Comparison of ENCODE assay signal across 20 cellular contexts in the genomic region with DNA sequence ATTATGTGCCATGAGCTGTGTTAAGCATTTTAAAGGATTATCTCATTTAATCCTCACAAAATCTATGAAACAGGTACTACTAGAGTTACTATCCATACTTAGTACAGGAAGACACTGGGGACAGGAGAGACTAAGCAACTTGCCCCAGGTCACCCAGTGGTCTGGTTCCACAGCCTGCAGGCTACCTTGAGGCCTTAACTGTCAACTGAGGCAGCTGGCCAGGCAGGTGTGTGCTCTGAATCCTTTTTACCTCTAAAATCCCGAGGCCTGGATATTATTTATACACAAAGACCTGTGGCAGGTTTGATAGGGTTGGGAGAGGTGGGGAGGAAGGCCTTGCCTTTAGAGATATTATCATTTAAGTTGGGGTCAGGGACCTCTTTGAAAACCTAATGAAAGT. TPM values are rescaled to one million over a fixed set of nuclear protein-coding genes. Genes with fewer than 3 reads are reported as not detected.
DNase-seq lines count a peak whose midpoint lies in the region; ATAC-seq lines count a peak whose summit lies in the region.
"Had no signal": no experiment of that assay in that cellular context is flagged by ENCODE, and none has a peak within 500 bp of the region (broad histone marks: within the 10 kb centered on the region; RNA-seq: fewer than 3 reads in every experiment).

No MANE protein-coding gene starts in this region.

- ATAC-seq in activated T-cell treated with anti-CD3 and anti-CD28 coated beads, Interleukin-2, amount 50 U/mL, for 4 hours: no peak
- no peak for ATAC-seq in activated T-cell treated with anti-CD3 and anti-CD28 coated beads, Interleukin-2, amount 50 U/mL, for 72 hours (replicated peaks in 1 of 2)
- ATAC-seq in stimulated activated effector memory CD8-positive, alpha-beta T cell treated with anti-CD3 and anti-CD28 coated beads, Interleukin-12 subunit alpha, Interleukin-12 subunit beta, amount 100 ng/mL, for 72 hours: no peak
- ATAC-seq in GM21529 (IDR thresholded peaks at IDR 0.05; ENCODE audit: unreplicated experiment): no peak
- ATAC-seq: activated CD4-positive, CD25-positive, alpha-beta regulatory T cell treated with anti-CD3 and anti-CD28 coated beads, Interleukin-2, amount 50 U/mL, for 24 hours; PC-3; upper lobe of right lung had no signal

- H3K4me3 Mint-ChIP-seq in activated T-cell treated with anti-CD3 and anti-CD28 coated beads, Interleukin-2, amount 50 U/mL, for 4 hours: peak overlapping the region; percentile 83
- no peak overlapping the region for H3K4me3 Mint-ChIP-seq in activated T-cell treated with anti-CD3 and anti-CD28 coated beads, Interleukin-2, amount 50 U/mL, for 72 hours
- peak overlapping the region; percentile 39 for H3K4me3 Mint-ChIP-seq in stimulated activated effector memory CD8-positive, alpha-beta T cell treated with anti-CD3 and anti-CD28 coated beads, Interleukin-12 subunit alpha, Interleukin-12 subunit beta, amount 100 ng/mL, for 72 hours

- no peak overlapping the region for H3K27ac Mint-ChIP-seq in activated T-cell treated with anti-CD3 and anti-CD28 coated beads, Interleukin-2, amount 50 U/mL, for 72 hours
- peak overlapping the region; percentile 80 for H3K27ac Mint-ChIP-seq in stimulated activated effector memory CD8-positive, alpha-beta T cell treated with anti-CD3 and anti-CD28 coated beads, Interleukin-12 subunit alpha, Interleukin-12 subunit beta, amount 100 ng/mL, for 72 hours
- H3K27ac Mint-ChIP-seq: activated naive CD4-positive, alpha-beta T cell treated with anti-CD3 and anti-CD28 coated beads for 36 hours; B cell had no signal

- DNase-seq in activated T-cell treated with anti-CD3 and anti-CD28 coated beads, Interleukin-2, amount 50 U/mL, for 4 hours: no peak
- DNase-seq in activated T-cell treated with anti-CD3 and anti-CD28 coated beads, Interleukin-2, amount 50 U/mL, for 72 hours: no peak
- DNase-seq in NCI-H82 (lab: John Stamatoyannopoulos, UW): peak; percentile 82
- no peak for DNase-seq in epithelial cell of prostate (ENCODE audit: low read depth, low spot score)
- DNase-seq in stimulated activated effector memory CD8-positive, alpha-beta T cell treated with anti-CD3 and anti-CD28 coated beads, Interleukin-12 subunit alpha, Interleukin-12 subunit beta, amount 100 ng/mL, for 72 hours (ENCODE audit: low spot score in 2 of 2): peak in 1 of 2 donors; percentile 34
- no peak for DNase-seq in RPMI8226
- DNase-seq in DMS53 (lab: John Stamatoyannopoulos, UW): no peak
- DNase-seq: activated naive CD4-positive, alpha-beta T cell treated with anti-CD3 and anti-CD28 coated beads for 36 hours; dermis blood vessel endothelial cell; left ventricle myocardium inferior; NCI-H2029 treated with DMSO at 0.1 percent for 48 hours; NCI-H226; SHP77 treated with DMSO at 0.1 percent for 48 hours; stimulated activated CD8-positive, alpha-beta memory T cell treated with anti-CD3 and anti-CD28 coated beads, Interleukin-4, amount 100 ng/mL, for 48 hours; upper lobe of right lung had no signal

- H3K4me1 Mint-ChIP-seq in activated T-cell treated with anti-CD3 and anti-CD28 coated beads, Interleukin-2, amount 50 U/mL, for 4 hours (ENCODE audit: low read depth): peaks cover 27% of the 10 kb centered on the region
- peaks cover 20% of the 10 kb centered on the region for H3K4me1 Mint-ChIP-seq in activated T-cell treated with anti-CD3 and anti-CD28 coated beads, Interleukin-2, amount 50 U/mL, for 72 hours (ENCODE audit: low read depth)
- peaks cover 26% of the 10 kb centered on the region for H3K4me1 Mint-ChIP-seq in stimulated activated effector memory CD8-positive, alpha-beta T cell treated with anti-CD3 and anti-CD28 coated beads, Interleukin-12 subunit alpha, Interleukin-12 subunit beta, amount 100 ng/mL, for 72 hours

- no peaks in the 10 kb centered on the region for H3K9me3 Mint-ChIP-seq in activated T-cell treated with anti-CD3 and anti-CD28 coated beads, Interleukin-2, amount 50 U/mL, for 4 hours
- no peaks in the 10 kb centered on the region for H3K9me3 Mint-ChIP-seq in activated T-cell treated with anti-CD3 and anti-CD28 coated beads, Interleukin-2, amount 50 U/mL, for 72 hours
- H3K9me3 Mint-ChIP-seq in stimulated activated effector memory CD8-positive, alpha-beta T cell treated with anti-CD3 and anti-CD28 coated beads, Interleukin-12 subunit alpha, Interleukin-12 subunit beta, amount 100 ng/mL, for 72 hours: no peaks in the 10 kb centered on the region
- H3K9me3 Mint-ChIP-seq: activated naive CD4-positive, alpha-beta T cell treated with anti-CD3 and anti-CD28 coated beads for 36 hours had no signal

- H3K36me3 Mint-ChIP-seq in activated T-cell treated with anti-CD3 and anti-CD28 coated beads, Interleukin-2, amount 50 U/mL, for 4 hours (ENCODE audit: insufficient read depth): peaks cover 20% of the 10 kb centered on the region
- H3K36me3 Mint-ChIP-seq in activated T-cell treated with anti-CD3 and anti-CD28 coated beads, Interleukin-2, amount 50 U/mL, for 72 hours (ENCODE audit: insufficient read depth in 2 of 2): peaks cover 3 to 10% of the 10 kb centered on the region in 2 donors
- H3K36me3 Mint-ChIP-seq in stimulated activated effector memory CD8-positive, alpha-beta T cell treated with anti-CD3 and anti-CD28 coated beads, Interleukin-12 subunit alpha, Interleukin-12 subunit beta, amount 100 ng/mL, for 72 hours: peaks cover 39% of the 10 kb centered on the region

- H3K27me3 Mint-ChIP-seq in activated T-cell treated with anti-CD3 and anti-CD28 coated beads, Interleukin-2, amount 50 U/mL, for 4 hours (ENCODE audit: low read depth): peaks cover 4% of the 10 kb centered on the region
- no peaks in the 10 kb centered on the region for H3K27me3 Mint-ChIP-seq in activated T-cell treated with anti-CD3 and anti-CD28 coated beads, Interleukin-2, amount 50 U/mL, for 72 hours (ENCODE audit: low read depth)

- peak overlapping the region; percentile 14 for H3K27ac ChIP-seq in epithelial cell of prostate
- H3K27ac ChIP-seq: cardiac muscle cell, left ventricle myocardium inferior, upper lobe of right lung had no signal

RNA-seq across cellular contexts. Expression of gene ZNF777, which starts 3.1 kb away (rescaled TPM):
- total RNA-seq in activated T-cell treated with anti-CD3 and anti-CD28 coated beads, Interleukin-2, amount 50 U/mL, for 4 hours: 10 to 100 TPM; 28.3 to 33.2 (median 29.3) TPM
- total RNA-seq in activated T-cell treated with anti-CD3 and anti-CD28 coated beads, Interleukin-2, amount 50 U/mL, for 72 hours: 10 to 100 TPM; 19.0 to 19.5 TPM

RNA-seq across cellular contexts. Expression of gene ZNF746, which starts 39.8 kb away (rescaled TPM):
- total RNA-seq in activated T-cell treated with anti-CD3 and anti-CD28 coated beads, Interleukin-2, amount 50 U/mL, for 4 hours: 10 to 100 TPM; 24.6 to 25.6 (median 25.1) TPM
- total RNA-seq in activated T-cell treated with anti-CD3 and anti-CD28 coated beads, Interleukin-2, amount 50 U/mL, for 72 hours: 10 to 100 TPM; 20.3 to 21.9 TPM

Comparison
In these comparisons a context has a peak if more than half of its experiments do, and no peak if none do; other contexts are left out.
1. H3K4me3 Mint-ChIP-seq: peak in activated T-cell treated with anti-CD3 and anti-CD28 coated beads, Interleukin-2, amount 50 U/mL, for 4 hours (single experiment) and stimulated activated effector memory CD8-positive, alpha-beta T cell treated with anti-CD3 and anti-CD28 coated beads, Interleukin-12 subunit alpha, Interleukin-12 subunit beta, amount 100 ng/mL, for 72 hours (single experiment); none in activated T-cell treated with anti-CD3 and anti-CD28 coated beads, Interleukin-2, amount 50 U/mL, for 72 hours (0 of 2).